In genomic region chr12:14187966-14188365, GRCh38 we compare ENCODE assay signal across 17 cellular contexts.
DNase-seq lines count a peak whose midpoint lies in the region; ATAC-seq, FAIRE-seq and TF ChIP-seq lines count a peak whose summit lies in the region.
"Had no signal": no experiment of that assay in that cellular context is flagged by ENCODE, and none has a peak within 500 bp of the region (broad histone marks: within the 10 kb centered on the region; RNA-seq: fewer than 3 reads in every experiment).

No MANE protein-coding gene starts in this region.

- H3K9me2 ChIP-seq in Karpas-422 (replicated peaks; ENCODE audit: insufficient read depth, low read length): no peaks in the 10 kb centered on the region

- H2BK120ac ChIP-seq in trophoblast cell (ENCODE audit: insufficient read depth, low read length, poor library complexity): no peak overlapping the region

- H2AK5ac ChIP-seq in trophoblast cell (ENCODE audit: low read length): no peak overlapping the region

- H3K14ac ChIP-seq in trophoblast cell (ENCODE audit: low read length): no peak overlapping the region

- FAIRE-seq in K562 (lab: Jason Lieb, UNC): no peak
- FAIRE-seq: H54 had no signal

- no peak for TF ChIP-seq CTCF in K562 (IDR thresholded peaks at IDR 0.05 in 2 of 3, conservative IDR thresholded peaks at IDR 0.05 in 1 of 3; ENCODE audit: insufficient read depth in 2 of 3, low read depth in 1 of 3, low read length in 3 of 3)

- TF ChIP-seq POLR2A in K562 (conservative IDR thresholded peaks at IDR 0.05): no peak

- no peak overlapping the region for H3K23ac ChIP-seq in trophoblast cell (ENCODE audit: low read length)

- H3K9ac ChIP-seq in Karpas-422 (ENCODE audit: low read length): no peak overlapping the region
- no peak overlapping the region for H3K9ac ChIP-seq in K562 (ENCODE audit: insufficient read depth in 1 of 2, low read depth in 2 of 2, low read length in 2 of 2)
- H3K9ac ChIP-seq in trophoblast cell (ENCODE audit: low read length): no peak overlapping the region

- H3K79me1 ChIP-seq in trophoblast cell (ENCODE audit: low read length): no peaks in the 10 kb centered on the region

- H3K18ac ChIP-seq in trophoblast cell (ENCODE audit: low read length): no peak overlapping the region

- no peaks in the 10 kb centered on the region for H3K9me1 ChIP-seq in K562 (ENCODE audit: control insufficient read depth, insufficient read depth, low read length)

- H4K8ac ChIP-seq in trophoblast cell (ENCODE audit: low read depth, low read length): no peak overlapping the region

- no peak for TF ChIP-seq EP300 in K562 (IDR thresholded peaks at IDR 0.05; ENCODE audit: low read length)

- H2AFZ ChIP-seq in Karpas-422 (ENCODE audit: low read length) (no peak overlapping the region), K562 (ENCODE audit: low read depth, low read length) (peak overlapping the region; percentile 40; the same call in 1 of the 2 replicates), trophoblast cell (ENCODE audit: insufficient read depth, low read length, poor library complexity) (no peak overlapping the region)

- in situ Hi-C loops in K562 (cut with MboI): no loop called here

- H2BK12ac ChIP-seq in trophoblast cell (ENCODE audit: low read length): peak overlapping the region; percentile 17

- H3K4me2 ChIP-seq in Karpas-422 (ENCODE audit: low read depth, low read length, poor library complexity, severe bottlenecking): no peak overlapping the region
- H3K4me2 ChIP-seq in K562 (ENCODE audit: insufficient read depth, low read length): no peak overlapping the region
- no peak overlapping the region for H3K4me2 ChIP-seq in trophoblast cell (ENCODE audit: low read length)

- no peak overlapping the region for H4K12ac ChIP-seq in trophoblast cell (ENCODE audit: low read depth, low read length)

- H3K4me1 ChIP-seq in Karpas-422 (ENCODE audit: low read length) (peaks cover 85% of the 10 kb centered on the region), K562 (replicated peaks in 1 of 2; ENCODE audit: control insufficient read depth in 2 of 2, insufficient read depth in 2 of 2, low read length in 2 of 2) (peaks cover 0 to 2% of the 10 kb centered on the region in 2 experiments; a peak in 1 of 5 replicates), trophoblast cell (ENCODE audit: control insufficient read depth in 1 of 2, insufficient read depth in 2 of 2, low read length in 2 of 2) (no peaks in the 10 kb centered on the region)
- H3K4me1 ChIP-seq: HAP-1 had no signal

- H3K4ac ChIP-seq in trophoblast cell (ENCODE audit: low read depth, low read length): no peak overlapping the region

- BruUV-seq in K562 (replicated peaks; lab: Mats Ljungman, UMichigan): no TSS peak

- H2BK5ac ChIP-seq in trophoblast cell (ENCODE audit: low read depth, low read length, poor library complexity): no peak overlapping the region

- no peak for TF ChIP-seq RAD21 in K562 (CRISPR knock-in tag; conservative IDR thresholded peaks at IDR 0.05 in 1 of 2, IDR thresholded peaks at IDR 0.05 in 1 of 2)

- H3K9me3 ChIP-seq in Karpas-422 (ENCODE audit: low read length) (no peaks in the 10 kb centered on the region), K562 (replicated peaks; ENCODE audit: control insufficient read depth, insufficient read depth, low read depth, low read length) (no peaks in the 10 kb centered on the region), trophoblast cell (ENCODE audit: insufficient read depth, low read depth, low read length) (no peaks in the 10 kb centered on the region)
- H3K9me3 ChIP-seq: HAP-1 had no signal

- 0 out of 2 replicates have a peak overlapping the region, but pooled peaks have one; percentile 94 for H3K27ac ChIP-seq in Karpas-422 (ENCODE audit: low read length)
- H3K27ac ChIP-seq in K562 (ENCODE audit: extremely low read depth, low read depth, low read length): no peak overlapping the region
- H3K27ac ChIP-seq in trophoblast cell (ENCODE audit: low read depth, low read length): no peak overlapping the region

- H3K4me3 ChIP-seq in Karpas-422 (ENCODE audit: low read length) (no peak overlapping the region), K562 (no peak overlapping the region), trophoblast cell (ENCODE audit: low read depth, low read length) (no peak overlapping the region)
- H3K4me3 ChIP-seq: HAP-1 had no signal

- H3K27me3 ChIP-seq in Karpas-422 (ENCODE audit: low read length) (no peaks in the 10 kb centered on the region), K562 (ENCODE audit: control insufficient read depth in 2 of 2, insufficient read depth in 2 of 2, low read length in 2 of 2) (no peaks in the 10 kb centered on the region), trophoblast cell (ENCODE audit: insufficient read depth, low read length) (no peaks in the 10 kb centered on the region)

- CTCF ChIA-PET in K562 (lab: Yijun Ruan, JAX; ENCODE audit: low intra/inter-chr PET ratio): no interaction called here

- intact Hi-C loops in K562 (cut with micrococcal nuclease): loop anchor here (5.0 kb wide), 2 partner anchors 49 to 264 kb away; no protein-coding TSS in a partner anchor

- WGBS in K562 (ENCODE audit: insufficient coverage, low coverage, missing lambda C conversion rate): 17% methylated on average over 6 of the region's 9 CpGs
- WGBS in trophoblast cell (ENCODE audit: extremely low coverage, insufficient coverage, insufficient read length): no CpG with 5 or more reads among the region's 9 CpGs

- H4K91ac ChIP-seq in trophoblast cell (ENCODE audit: low read depth, low read length): no peak overlapping the region

- no peaks in the 10 kb centered on the region for H4K20me1 ChIP-seq in Karpas-422 (ENCODE audit: insufficient read depth, low read depth, low read length)
- H4K20me1 ChIP-seq in K562 (replicated peaks; ENCODE audit: control insufficient read depth, insufficient read depth, low read length): no peaks in the 10 kb centered on the region

- H3K79me2 ChIP-seq in Karpas-422 (ENCODE audit: low read length) (no peaks in the 10 kb centered on the region), K562 (ENCODE audit: control insufficient read depth, insufficient read depth, low read length) (no peaks in the 10 kb centered on the region), trophoblast cell (ENCODE audit: control insufficient read depth, insufficient read depth, low read length, poor library complexity) (no peaks in the 10 kb centered on the region)

- H3K36me3 ChIP-seq in Karpas-422 (ENCODE audit: insufficient read depth, low read length): no peaks in the 10 kb centered on the region
- no peaks in the 10 kb centered on the region for H3K36me3 ChIP-seq in K562 (ENCODE audit: control insufficient read depth, insufficient read depth, low read length)
- H3K36me3 ChIP-seq in trophoblast cell (ENCODE audit: control insufficient read depth in 1 of 2, insufficient read depth in 2 of 2, low read length in 2 of 2): no peaks in the 10 kb centered on the region
- H3K36me3 ChIP-seq: HAP-1 had no signal

- DNase-seq in HT1080 (ENCODE audit: low read depth): peak; percentile 36
- DNase-seq in Karpas-422: no peak
- DNase-seq in K562 (ENCODE audit: extremely low read depth in 1 of 4, low spot score in 3 of 4): no peak
- no peak for DNase-seq in trophoblast cell
- DNase-seq in activated CD8-positive, alpha-beta memory T cell treated with anti-CD3 and anti-CD28 coated beads, Interleukin-2, amount 50 U/mL, for 4 hours: no peak
- no peak for DNase-seq in stimulated activated CD4-positive, alpha-beta T cell treated with anti-CD3 and anti-CD28 coated beads, Interleukin-4, amount 100 ng/mL, for 4 hours
- DNase-seq: C1 segment of cervical spinal cord; Calu3; CD4-positive, alpha-beta memory T cell; COR-L47; DMS53; DMS79 treated with DMSO at 0.1 percent for 48 hours; GF-D8; GOT3; HFFc6 had no signal

- no peak for ATAC-seq in K562

- POLR2A ChIA-PET in K562 (lab: Yijun Ruan, JAX): no interaction called here

TF ChIP-seq in K562, 482 proteins besides CTCF, POLR2A, EP300 and RAD21 (continues in another document):
- TF ChIP-seq GABPA (tag; conservative IDR thresholded peaks at IDR 0.05; ENCODE audit: low read depth): peak; percentile 55
- no peak for TF ChIP-seq KDM1A (IDR thresholded peaks at IDR 0.05)
- no peak for TF ChIP-seq ZNF764 (CRISPR knock-in tag; IDR thresholded peaks at IDR 0.05; ENCODE audit: low read depth)
- no peak for TF ChIP-seq RNF2 (IDR thresholded peaks at IDR 0.05)
- TF ChIP-seq TFE3 (CRISPR knock-in tag; IDR thresholded peaks at IDR 0.05): no peak
- TF ChIP-seq MXI1 (IDR thresholded peaks at IDR 0.05; ENCODE audit: low read depth, low read length): no peak
- no peak for TF ChIP-seq RBFOX2 (IDR thresholded peaks at IDR 0.05; ENCODE audit: low read depth, low read length)
- no peak for TF ChIP-seq ETS1 (conservative IDR thresholded peaks at IDR 0.05; ENCODE audit: control insufficient read depth, low read depth, low read length)
